Comparison of ENCODE assay signal across 9 cellular contexts in genomic region chr3:47008851-47009224, GRCh38. TPM values are rescaled to one million over a fixed set of nuclear protein-coding genes. Genes with fewer than 3 reads are reported as not detected.
DNase-seq lines count a peak whose midpoint lies in the region; TF ChIP-seq lines count a peak whose summit lies in the region.
"Had no signal": no experiment of that assay in that cellular context is flagged by ENCODE, and none has a peak within 500 bp of the region (broad histone marks: within the 10 kb centered on the region; RNA-seq: fewer than 3 reads in every experiment).

No MANE protein-coding gene starts in this region.

- in situ Hi-C loops in GM13976 (cut with MboI; ENCODE audit: low sequenced_read_pairs, unreplicated experiment): loop anchor here (25.0 kb wide), 1 partner anchor 353 kb away; no protein-coding TSS in a partner anchor

- H3K36me3 ChIP-seq in mesendoderm (ENCODE audit: control insufficient read depth, insufficient read depth, low read length) (no peaks in the 10 kb centered on the region), tibial nerve (peaks cover 0 to 48% (median 4%) of the 10 kb centered on the region in 3 donors), MG63 (no peaks in the 10 kb centered on the region)

- H3K36me3 Mint-ChIP-seq in activated T-cell treated with anti-CD3 and anti-CD28 coated beads, Interleukin-2, amount 50 U/mL, for 24 hours (ENCODE audit: low read depth): peaks cover 75% of the 10 kb centered on the region

- no peaks in the 10 kb centered on the region for H3K79me1 ChIP-seq in mesendoderm (ENCODE audit: low read length)

- H4K5ac ChIP-seq in mesendoderm (ENCODE audit: low read length): no peak overlapping the region

- H2BK5ac ChIP-seq in mesendoderm (ENCODE audit: low read length): no peak overlapping the region

- H3K9me3 Mint-ChIP-seq in activated T-cell treated with anti-CD3 and anti-CD28 coated beads, Interleukin-2, amount 50 U/mL, for 24 hours: no peaks in the 10 kb centered on the region

- H3K9me3 ChIP-seq in tibial nerve: no peaks in the 10 kb centered on the region
- H3K9me3 ChIP-seq in MG63: no peaks in the 10 kb centered on the region

- no peaks in the 10 kb centered on the region for H3K79me2 ChIP-seq in mesendoderm (ENCODE audit: control insufficient read depth, insufficient read depth, low read length)

- no peak overlapping the region for H3K4me2 ChIP-seq in mesendoderm (ENCODE audit: low read length)

- no peak overlapping the region for H3K18ac ChIP-seq in mesendoderm (ENCODE audit: low read length)

- peak overlapping the region; percentile 88 for H3K56ac ChIP-seq in mesendoderm (ENCODE audit: low read length)

- H3K27ac ChIP-seq in cingulate gyrus (ENCODE audit: low read depth, low read length) (peak overlapping the region; percentile 60), mesendoderm (ENCODE audit: low read depth, low read length) (no peak overlapping the region), tibial nerve (peak overlapping the region; percentile 67 to 92 (median 86))

- no peak overlapping the region for H3K4ac ChIP-seq in mesendoderm (ENCODE audit: low read depth, low read length)

- H3K27ac Mint-ChIP-seq in activated T-cell treated with anti-CD3 and anti-CD28 coated beads, Interleukin-2, amount 50 U/mL, for 24 hours: peak overlapping the region; percentile 47

- TF ChIP-seq POLR2A in tibial nerve (IDR thresholded peaks at IDR 0.05): no peak

- H3K4me1 ChIP-seq in mesendoderm (ENCODE audit: control insufficient read depth, low read depth, low read length) (no peaks in the 10 kb centered on the region), tibial nerve (peaks cover 0 to 16% (median 2%) of the 10 kb centered on the region in 4 donors)

- no peak overlapping the region for H3K23ac ChIP-seq in mesendoderm (ENCODE audit: low read length)

- TF ChIP-seq CTCF in tibial nerve (IDR thresholded peaks at IDR 0.05): no peak
- no peak for TF ChIP-seq CTCF in GM13976 (IDR thresholded peaks at IDR 0.05; ENCODE audit: borderline replicate concordance, control extremely low read depth, extremely low read depth, insufficient read depth, missing control alignments)

- peak overlapping the region; percentile 60 for H3K9ac ChIP-seq in mesendoderm (ENCODE audit: low read length)

- peaks cover 13% of the 10 kb centered on the region for H3K4me1 Mint-ChIP-seq in activated T-cell treated with anti-CD3 and anti-CD28 coated beads, Interleukin-2, amount 50 U/mL, for 24 hours (ENCODE audit: low read depth)

- H4K8ac ChIP-seq in mesendoderm (ENCODE audit: low read depth, low read length): no peak overlapping the region

- H2BK15ac ChIP-seq in mesendoderm (replicated peaks; ENCODE audit: low read depth): no peak overlapping the region

- no peak overlapping the region for H2BK120ac ChIP-seq in mesendoderm (ENCODE audit: low read depth, low read length)

- H3K4me3 Mint-ChIP-seq in activated T-cell treated with anti-CD3 and anti-CD28 coated beads, Interleukin-2, amount 50 U/mL, for 24 hours: peak overlapping the region; percentile 1

- H2AK5ac ChIP-seq in mesendoderm (ENCODE audit: low read length): no peak overlapping the region

- H3K4me3 ChIP-seq in mesendoderm (ENCODE audit: low read length) (no peak overlapping the region), tibial nerve (peak overlapping the region; percentile 52 to 67 (median 62)), MG63 (no peak overlapping the region)

- WGBS in mesendoderm (ENCODE audit: extremely low coverage, insufficient coverage, low lambda C conversion rate): no CpG with 5 or more reads among the region's 23 CpGs
- 25 to 58% methylated on average over 8 to 23 of the region's 23 CpGs for WGBS in tibial nerve, 2 donors

- TF ChIP-seq EP300 in tibial nerve (IDR thresholded peaks at IDR 0.05): no peak

- H3K27me3 ChIP-seq in mesendoderm (ENCODE audit: insufficient read depth, low read length, poor library complexity): no peaks in the 10 kb centered on the region
- no peaks in the 10 kb centered on the region for H3K27me3 ChIP-seq in tibial nerve
- no peaks in the 10 kb centered on the region for H3K27me3 ChIP-seq in MG63

- no peaks in the 10 kb centered on the region for H3K27me3 Mint-ChIP-seq in activated T-cell treated with anti-CD3 and anti-CD28 coated beads, Interleukin-2, amount 50 U/mL, for 24 hours

- no peak for DNase-seq in activated T-cell treated with anti-CD3 and anti-CD28 coated beads, Interleukin-2, amount 50 U/mL, for 24 hours
- no peak for DNase-seq in activated T-cell treated with anti-CD3 and anti-CD28 coated beads, Interleukin-2, amount 50 U/mL, for 1 hour
- DNase-seq in mesendoderm (no peak), tibial nerve (ENCODE audit: low spot score in 2 of 2) (no peak), GM13976 (ENCODE audit: low spot score) (no peak), 8988T (no peak), MG63 (no peak)
- DNase-seq: stimulated activated naive CD4-positive, alpha-beta T cell treated with Interleukin-2 at 50 U/mL for 16 hours had no signal

RNA-seq across cellular contexts. Expression of gene NBEAL2, which starts 29.4 kb away (rescaled TPM):
- polyA plus RNA-seq in mesendoderm (2013, experiment 1 of 2): 11.0 TPM
- 11.0 TPM for polyA plus RNA-seq in mesendoderm (2013, experiment 2 of 2)
- 10 to 100 TPM; 25.3 to 92.1 (median 26.6) TPM for total RNA-seq in tibial nerve
- total RNA-seq in MG63 (2014; rRNA removed; shearing (Covaris generic); ENCODE audit: low replicate concordance): 0.99 and 4.8 TPM in 2 replicates

RNA-seq across cellular contexts. Expression of gene CCDC12, which starts 32.3 kb away (rescaled TPM):
- 49.1 TPM for polyA plus RNA-seq in mesendoderm (2013, experiment 1 of 2)
- 48.9 TPM for polyA plus RNA-seq in mesendoderm (2013, experiment 2 of 2)
- 10 to 100 TPM; 36.9 to 59.4 (median 50.2) TPM for total RNA-seq in tibial nerve
- total RNA-seq in MG63 (2014; rRNA removed; shearing (Covaris generic); ENCODE audit: low replicate concordance): 12.0 and 13.7 TPM in 2 replicates

Comparison
In these comparisons a context has a peak if more than half of its experiments do, and no peak if none do; other contexts are left out.
1. H3K4me3 ChIP-seq: peak in tibial nerve (4 of 4); none in mesendoderm (single experiment) and MG63 (single experiment).